In the genomic region with DNA sequence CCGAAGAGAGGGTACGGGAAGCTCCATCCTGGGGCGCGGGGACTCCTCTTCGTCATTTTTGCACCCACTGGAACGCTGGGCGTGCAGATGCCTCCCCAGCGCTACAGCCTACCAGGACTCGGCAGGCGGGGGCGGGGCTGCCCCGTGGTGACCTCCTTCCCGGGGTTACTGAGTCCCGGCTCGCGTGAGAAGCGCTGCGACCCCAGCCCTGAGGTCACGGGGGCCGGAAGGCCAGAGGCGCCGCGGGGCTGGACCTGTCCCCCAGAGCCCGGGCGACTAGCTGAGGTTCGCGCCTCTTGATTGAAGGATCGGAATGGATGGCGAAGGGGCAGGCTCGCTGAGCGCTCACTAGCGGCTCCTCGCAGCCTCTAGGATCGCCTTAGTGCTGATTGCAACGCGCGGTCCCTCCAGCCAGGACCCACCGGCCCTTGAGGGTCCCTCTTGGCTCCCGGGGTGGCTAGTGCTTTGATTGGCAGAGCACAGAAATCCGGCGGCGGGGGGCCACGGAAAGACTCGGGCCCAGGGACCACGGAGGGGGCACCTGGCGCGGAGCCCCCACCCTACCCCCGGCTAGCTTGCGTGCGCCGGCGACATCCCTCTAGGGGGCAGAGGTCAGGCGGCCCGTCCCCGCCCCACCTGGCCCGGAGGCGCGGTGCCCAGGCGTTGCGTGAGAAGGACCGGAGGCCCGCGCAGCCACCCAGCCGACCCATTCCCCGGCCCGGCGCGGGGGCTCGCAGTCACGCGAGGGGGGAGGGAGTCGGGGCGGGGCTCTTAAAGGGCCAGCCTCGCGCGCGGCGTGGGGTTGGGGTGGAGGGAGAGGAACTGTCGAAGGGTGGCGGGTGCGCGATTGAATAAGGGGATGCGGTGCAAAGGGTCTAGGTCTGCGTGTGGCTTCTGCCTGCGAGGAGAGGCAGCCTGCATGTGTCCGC, we compare ENCODE assay signal across 1 cellular context.
A peak's percentile ranks its signal among the peaks of the same experiment; 100 is the strongest.
TF ChIP-seq lines count a peak whose summit lies in the region.

No MANE protein-coding gene starts in this region.

TF ChIP-seq in HEK293, 187 proteins besides CTCF, POLR2A, EP300 and RAD21 (continued from another document and continues in another):
- no peak for TF ChIP-seq ZBTB11 (tag by site-specific recombination; conservative IDR thresholded peaks at IDR 0.05; ENCODE audit: low read depth)
- no peak for TF ChIP-seq ZNF530 (tag by site-specific recombination; IDR thresholded peaks at IDR 0.05; ENCODE audit: low read depth)
- TF ChIP-seq ZNF175 (tag by site-specific recombination; IDR thresholded peaks at IDR 0.05) = no peak
- TF ChIP-seq, protein P1, sequence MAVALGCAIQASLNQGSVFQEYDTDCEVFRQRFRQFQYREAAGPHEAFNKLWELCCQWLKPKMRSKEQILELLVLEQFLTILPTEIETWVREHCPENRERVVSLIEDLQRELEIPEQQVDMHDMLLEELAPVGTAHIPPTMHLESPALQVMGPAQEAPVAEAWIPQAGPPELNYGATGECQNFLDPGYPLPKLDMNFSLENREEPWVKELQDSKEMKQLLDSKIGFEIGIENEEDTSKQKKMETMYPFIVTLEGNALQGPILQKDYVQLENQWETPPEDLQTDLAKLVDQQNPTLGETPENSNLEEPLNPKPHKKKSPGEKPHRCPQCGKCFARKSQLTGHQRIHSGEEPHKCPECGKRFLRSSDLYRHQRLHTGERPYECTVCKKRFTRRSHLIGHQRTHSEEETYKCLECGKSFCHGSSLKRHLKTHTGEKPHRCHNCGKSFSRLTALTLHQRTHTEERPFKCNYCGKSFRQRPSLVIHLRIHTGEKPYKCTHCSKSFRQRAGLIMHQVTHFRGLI (tag by site-specific recombination; IDR thresholded peaks at IDR 0.05) = no peak
- TF ChIP-seq SCRT1 (tag by site-specific recombination; IDR thresholded peaks at IDR 0.05; ENCODE audit: borderline replicate concordance) = no peak
- TF ChIP-seq ZNF777 (tag by site-specific recombination; IDR thresholded peaks at IDR 0.05; ENCODE audit: borderline replicate concordance) = 0 out of 2 replicates have a peak, but pooled peaks have one; percentile 7
- TF ChIP-seq ZNF433 (tag by site-specific recombination; IDR thresholded peaks at IDR 0.05; ENCODE audit: low read depth) = no peak
- peak; percentile 98 for TF ChIP-seq GLIS2 (tag by site-specific recombination; IDR thresholded peaks at IDR 0.05)
- TF ChIP-seq ZNF239 (tag by site-specific recombination; IDR thresholded peaks at IDR 0.05) = 0 out of 2 replicates have a peak, but pooled peaks have one; percentile 8
- TF ChIP-seq, protein P2, sequence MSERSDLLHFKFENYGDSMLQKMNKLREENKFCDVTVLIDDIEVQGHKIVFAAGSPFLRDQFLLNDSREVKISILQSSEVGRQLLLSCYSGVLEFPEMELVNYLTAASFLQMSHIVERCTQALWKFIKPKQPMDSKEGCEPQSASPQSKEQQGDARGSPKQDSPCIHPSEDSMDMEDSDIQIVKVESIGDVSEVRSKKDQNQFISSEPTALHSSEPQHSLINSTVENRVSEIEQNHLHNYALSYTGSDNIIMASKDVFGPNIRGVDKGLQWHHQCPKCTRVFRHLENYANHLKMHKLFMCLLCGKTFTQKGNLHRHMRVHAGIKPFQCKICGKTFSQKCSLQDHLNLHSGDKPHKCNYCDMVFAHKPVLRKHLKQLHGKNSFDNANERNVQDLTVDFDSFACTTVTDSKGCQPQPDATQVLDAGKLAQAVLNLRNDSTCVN (tag by site-specific recombination; optimal IDR thresholded peaks at IDR 0.05) = peak; percentile 87
- peak; percentile 82 for TF ChIP-seq ZEB2 (tag by site-specific recombination; IDR thresholded peaks at IDR 0.05)
- no peak for TF ChIP-seq ZSCAN4 (tag by site-specific recombination; IDR thresholded peaks at IDR 0.05)
- no peak for TF ChIP-seq REPIN1 (tag by site-specific recombination; IDR thresholded peaks at IDR 0.05; ENCODE audit: low read depth)
- no peak; the same call in 1 of the 2 replicates for TF ChIP-seq ZNF324 (tag by site-specific recombination; IDR thresholded peaks at IDR 0.05)
- TF ChIP-seq, protein P3, sequence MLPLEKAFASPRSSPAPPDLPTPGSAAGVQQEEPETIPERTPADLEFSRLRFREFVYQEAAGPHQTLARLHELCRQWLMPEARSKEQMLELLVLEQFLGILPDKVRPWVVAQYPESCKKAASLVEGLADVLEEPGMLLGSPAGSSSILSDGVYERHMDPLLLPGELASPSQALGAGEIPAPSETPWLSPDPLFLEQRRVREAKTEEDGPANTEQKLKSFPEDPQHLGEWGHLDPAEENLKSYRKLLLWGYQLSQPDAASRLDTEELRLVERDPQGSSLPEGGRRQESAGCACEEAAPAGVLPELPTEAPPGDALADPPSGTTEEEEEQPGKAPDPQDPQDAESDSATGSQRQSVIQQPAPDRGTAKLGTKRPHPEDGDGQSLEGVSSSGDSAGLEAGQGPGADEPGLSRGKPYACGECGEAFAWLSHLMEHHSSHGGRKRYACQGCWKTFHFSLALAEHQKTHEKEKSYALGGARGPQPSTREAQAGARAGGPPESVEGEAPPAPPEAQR (tag by site-specific recombination; IDR thresholded peaks at IDR 0.05) = no peak
- TF ChIP-seq GLIS1 (tag by site-specific recombination; IDR thresholded peaks at IDR 0.05) = peak; percentile 83
- TF ChIP-seq ZNF785 (tag by site-specific recombination; IDR thresholded peaks at IDR 0.05) = no peak
- no peak for TF ChIP-seq ZNF223 (tag by site-specific recombination; IDR thresholded peaks at IDR 0.05)
- TF ChIP-seq ZBTB21 (tag by site-specific recombination; IDR thresholded peaks at IDR 0.05) = no peak
- TF ChIP-seq, protein P4, sequence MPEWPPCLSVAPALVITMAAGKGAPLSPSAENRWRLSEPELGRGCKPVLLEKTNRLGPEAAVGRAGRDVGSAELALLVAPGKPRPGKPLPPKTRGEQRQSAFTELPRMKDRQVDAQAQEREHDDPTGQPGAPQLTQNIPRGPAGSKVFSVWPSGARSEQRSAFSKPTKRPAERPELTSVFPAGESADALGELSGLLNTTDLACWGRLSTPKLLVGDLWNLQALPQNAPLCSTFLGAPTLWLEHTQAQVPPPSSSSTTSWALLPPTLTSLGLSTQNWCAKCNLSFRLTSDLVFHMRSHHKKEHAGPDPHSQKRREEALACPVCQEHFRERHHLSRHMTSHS (tag by site-specific recombination; IDR thresholded peaks at IDR 0.05) = no peak
- TF ChIP-seq ZSCAN16 (tag by site-specific recombination; IDR thresholded peaks at IDR 0.05) = 0 out of 2 replicates have a peak, but pooled peaks have one; percentile 21
- no peak for TF ChIP-seq ZNF571 (tag by site-specific recombination; IDR thresholded peaks at IDR 0.05)
- TF ChIP-seq, protein P5, sequence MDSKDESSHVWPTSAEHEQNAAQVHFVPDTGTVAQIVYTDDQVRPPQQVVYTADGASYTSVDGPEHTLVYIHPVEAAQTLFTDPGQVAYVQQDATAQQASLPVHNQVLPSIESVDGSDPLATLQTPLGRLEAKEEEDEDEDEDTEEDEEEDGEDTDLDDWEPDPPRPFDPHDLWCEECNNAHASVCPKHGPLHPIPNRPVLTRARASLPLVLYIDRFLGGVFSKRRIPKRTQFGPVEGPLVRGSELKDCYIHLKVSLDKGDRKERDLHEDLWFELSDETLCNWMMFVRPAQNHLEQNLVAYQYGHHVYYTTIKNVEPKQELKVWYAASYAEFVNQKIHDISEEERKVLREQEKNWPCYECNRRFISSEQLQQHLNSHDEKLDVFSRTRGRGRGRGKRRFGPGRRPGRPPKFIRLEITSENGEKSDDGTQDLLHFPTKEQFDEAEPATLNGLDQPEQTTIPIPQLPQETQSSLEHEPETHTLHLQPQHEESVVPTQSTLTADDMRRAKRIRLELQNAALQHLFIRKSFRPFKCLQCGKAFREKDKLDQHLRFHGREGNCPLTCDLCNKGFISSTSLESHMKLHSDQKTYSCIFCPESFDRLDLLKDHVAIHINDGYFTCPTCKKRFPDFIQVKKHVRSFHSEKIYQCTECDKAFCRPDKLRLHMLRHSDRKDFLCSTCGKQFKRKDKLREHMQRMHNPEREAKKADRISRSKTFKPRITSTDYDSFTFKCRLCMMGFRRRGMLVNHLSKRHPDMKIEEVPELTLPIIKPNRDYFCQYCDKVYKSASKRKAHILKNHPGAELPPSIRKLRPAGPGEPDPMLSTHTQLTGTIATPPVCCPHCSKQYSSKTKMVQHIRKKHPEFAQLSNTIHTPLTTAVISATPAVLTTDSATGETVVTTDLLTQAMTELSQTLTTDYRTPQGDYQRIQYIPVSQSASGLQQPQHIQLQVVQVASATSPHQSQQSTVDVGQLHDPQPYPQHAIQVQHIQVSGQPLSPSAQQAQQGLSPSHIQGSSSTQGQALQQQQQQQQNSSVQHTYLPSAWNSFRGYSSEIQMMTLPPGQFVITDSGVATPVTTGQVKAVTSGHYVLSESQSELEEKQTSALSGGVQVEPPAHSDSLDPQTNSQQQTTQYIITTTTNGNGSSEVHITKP (tag by site-specific recombination; IDR thresholded peaks at IDR 0.05) = peak; percentile 82
- TF ChIP-seq HOXC10 (CRISPR knock-in tag; IDR thresholded peaks at IDR 0.05) = no peak
- TF ChIP-seq ZNF311 (tag by site-specific recombination; IDR thresholded peaks at IDR 0.05; ENCODE audit: borderline replicate concordance) = no peak
- no peak for TF ChIP-seq PRDM1 (tag by site-specific recombination; IDR thresholded peaks at IDR 0.05)
- no peak for TF ChIP-seq ZBTB1 (tag by site-specific recombination; IDR thresholded peaks at IDR 0.05)
- no peak for TF ChIP-seq ZNF366 (tag by site-specific recombination; conservative IDR thresholded peaks at IDR 0.05)
- TF ChIP-seq ZNF747 (tag by site-specific recombination; IDR thresholded peaks at IDR 0.05) = no peak
- TF ChIP-seq ZBTB20 (tag by site-specific recombination; IDR thresholded peaks at IDR 0.05) = peak; percentile 66
- no peak for TF ChIP-seq ZNF610 (tag by site-specific recombination; IDR thresholded peaks at IDR 0.05; ENCODE audit: borderline replicate concordance)
- TF ChIP-seq ATF2 (tag by site-specific recombination; IDR thresholded peaks at IDR 0.05; ENCODE audit: low read depth) = no peak
- TF ChIP-seq ZNF626 (tag by site-specific recombination; IDR thresholded peaks at IDR 0.05) = no peak
- no peak for TF ChIP-seq ZNF837 (tag by site-specific recombination; IDR thresholded peaks at IDR 0.05)
- no peak for TF ChIP-seq SALL2 (tag by site-specific recombination; IDR thresholded peaks at IDR 0.05; ENCODE audit: borderline replicate concordance)
- no peak; the same call in 1 of the 2 replicates for TF ChIP-seq ZNF561 (tag by site-specific recombination; IDR thresholded peaks at IDR 0.05; ENCODE audit: borderline replicate concordance)
- no peak for TF ChIP-seq ZNF404 (tag by site-specific recombination; IDR thresholded peaks at IDR 0.05)
- TF ChIP-seq ZNF692 (tag by site-specific recombination; IDR thresholded peaks at IDR 0.05) = peak; percentile 70
- TF ChIP-seq ZNF140 (tag by site-specific recombination; IDR thresholded peaks at IDR 0.05) = no peak
- TF ChIP-seq ZNF350 (tag by site-specific recombination; IDR thresholded peaks at IDR 0.05) = no peak
- TF ChIP-seq GLI2 (tag by site-specific recombination; IDR thresholded peaks at IDR 0.05; ENCODE audit: borderline replicate concordance, low read depth) = no peak
